22 cellular contexts compared by ENCODE assay signal in the genomic region with DNA sequence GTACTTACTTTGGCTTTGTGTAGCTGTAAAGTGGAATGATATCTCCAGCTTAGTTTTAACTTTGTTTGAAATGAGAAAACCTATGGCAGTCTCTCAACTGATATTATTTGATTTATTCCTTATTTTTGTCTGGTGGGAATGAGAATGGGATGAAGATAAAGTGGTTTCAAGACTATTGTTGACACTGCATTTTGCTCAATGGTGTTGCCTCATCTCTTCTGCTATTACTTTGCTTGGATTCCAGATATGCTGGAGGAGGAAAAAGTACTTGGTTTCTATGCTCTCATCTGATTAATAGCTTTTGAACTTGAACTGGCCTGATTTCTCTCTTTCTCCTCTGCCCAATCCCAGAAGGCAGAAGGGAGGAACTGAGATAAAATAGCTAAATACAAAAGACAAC.
"Had no signal": no experiment of that assay in that cellular context is flagged by ENCODE, and none has a peak within 500 bp of the region (broad histone marks: within the 10 kb centered on the region; RNA-seq: fewer than 3 reads in every experiment).

No MANE protein-coding gene starts in this region.

- H3K27ac ChIP-seq: HL-60, PC-9, Peyer's patch, SJCRH30 had no signal

- H3K27me3 ChIP-seq: MG63, Peyer's patch had no signal

- ATAC-seq: Right ventricle myocardium inferior had no signal

- DNase-seq: Karpas-422, KG1, MG63, NCI-H1092, NCI-H1417 treated with DMSO at 0.1 percent for 48 hours, NCI-H146, NCI-H1694 treated with DMSO at 0.1 percent for 48 hours, NCI-H2029, NCI-H2081 treated with DMSO at 0.1 percent for 48 hours, NCI-H2171, NCI-H226, NCI-H510A, NCI-H524 treated with DMSO at 0.1 percent for 48 hours, NCI-H774, PC-9, Peyer's patch, SHP77 treated with DMSO at 0.1 percent for 48 hours, SJCRH30, SW 1271, T-helper 1 cell had no signal

- H3K4me1 ChIP-seq: Peyer's patch had no signal

- H3K36me3 ChIP-seq: MG63, Peyer's patch, SJCRH30 had no signal

- H2AFZ ChIP-seq: PC-9 had no signal

- H3K9me3 ChIP-seq: MG63, Peyer's patch, SJCRH30 had no signal

- H3K4me2 ChIP-seq: PC-9 had no signal

- H3K4me3 ChIP-seq: MG63, PC-9, Peyer's patch, SJCRH30 had no signal
